Comparison of ENCODE assay signal across 1 cellular context in the genomic region with DNA sequence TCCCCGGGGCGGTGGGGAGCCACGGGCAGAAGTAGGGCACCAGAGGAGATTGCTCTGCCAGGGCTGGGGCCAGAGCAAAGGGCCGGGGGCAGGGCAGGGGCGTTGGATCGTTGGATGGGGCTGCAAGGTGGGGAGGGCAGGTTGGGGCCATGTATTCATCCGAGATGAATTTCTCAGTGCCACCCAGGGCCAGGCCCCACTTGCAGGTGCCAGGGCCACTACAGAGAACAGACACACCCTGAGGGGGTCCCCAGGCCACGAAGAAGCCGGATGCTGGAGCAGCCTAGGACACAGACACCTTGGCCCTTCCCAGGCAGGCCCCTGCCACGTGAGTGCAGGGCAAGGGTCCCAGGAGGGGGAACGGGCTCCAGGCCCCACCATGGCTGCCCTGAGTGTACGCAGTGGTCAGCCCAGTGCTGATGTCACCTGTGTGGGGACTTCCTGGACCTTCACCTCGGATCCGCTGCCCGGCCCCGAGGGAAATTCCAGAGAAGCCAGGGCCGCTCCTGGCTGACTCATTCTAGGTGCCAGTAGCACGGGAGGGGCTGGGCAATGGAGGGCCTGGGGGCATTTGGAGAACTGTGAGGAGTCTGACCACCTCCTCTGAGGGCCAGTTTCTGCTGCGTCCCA.
TF ChIP-seq lines count a peak whose summit lies in the region.

No MANE protein-coding gene starts in this region.

TF ChIP-seq in HepG2, 621 proteins besides CTCF, POLR2A, EP300 and RAD21 (continued from another document and continues in another):
- TF ChIP-seq KIAA2018 (CRISPR knock-in tag; IDR thresholded peaks at IDR 0.05; ENCODE audit: borderline replicate concordance) (no peak), EZH2 (conservative IDR thresholded peaks at IDR 0.05; ENCODE audit: low read depth, low read length) (no peak), ZNF430 (CRISPR knock-in tag; IDR thresholded peaks at IDR 0.05) (no peak), ZNF367 (CRISPR knock-in tag; IDR thresholded peaks at IDR 0.05; ENCODE audit: borderline replicate concordance) (no peak), CHD2 (IDR thresholded peaks at IDR 0.05; ENCODE audit: low read depth, low read length) (no peak), DMAP1 (CRISPR knock-in tag; IDR thresholded peaks at IDR 0.05) (peak; percentile 44; the same call in 1 of the 2 replicates), MZF1 (CRISPR knock-in tag; IDR thresholded peaks at IDR 0.05; ENCODE audit: borderline replicate concordance) (no peak), KDM6A (CRISPR knock-in tag; IDR thresholded peaks at IDR 0.05; ENCODE audit: low read depth) (no peak), CEBPB (IDR thresholded peaks at IDR 0.05; ENCODE audit: borderline replicate concordance, low read depth, low read length) (no peak), SPEN (CRISPR knock-in tag; IDR thresholded peaks at IDR 0.05; ENCODE audit: low read depth) (peak; percentile 56; the same call in 1 of the 2 replicates), ZEB1 (IDR thresholded peaks at IDR 0.05; ENCODE audit: insufficient replicate concordance, low read depth) (peak; percentile 29), ZNF709 (CRISPR knock-in tag; IDR thresholded peaks at IDR 0.05) (no peak), ZNF556 (CRISPR knock-in tag; IDR thresholded peaks at IDR 0.05; ENCODE audit: borderline replicate concordance) (no peak), ZSCAN9 (CRISPR knock-in tag; IDR thresholded peaks at IDR 0.05; ENCODE audit: borderline replicate concordance) (peak; percentile 54; the same call in 1 of the 2 replicates), HDAC1 (CRISPR knock-in tag; IDR thresholded peaks at IDR 0.05) (peak; percentile 57), MLX (CRISPR knock-in tag; IDR thresholded peaks at IDR 0.05) (peak; percentile 86), E2F1 (CRISPR knock-in tag; IDR thresholded peaks at IDR 0.05) (no peak), ERF (CRISPR knock-in tag; IDR thresholded peaks at IDR 0.05) (0 out of 2 replicates have a peak, but pooled peaks have one; percentile 38), FOXP1 (IDR thresholded peaks at IDR 0.05) (no peak), FOXP1 (CRISPR knock-in tag; IDR thresholded peaks at IDR 0.05) (no peak), HOXA3 (CRISPR knock-in tag; IDR thresholded peaks at IDR 0.05) (peak; percentile 87), ZSCAN22 (CRISPR knock-in tag; IDR thresholded peaks at IDR 0.05) (no peak), MLXIP (CRISPR knock-in tag; IDR thresholded peaks at IDR 0.05; ENCODE audit: borderline replicate concordance) (no peak), NFE2L2 (IDR thresholded peaks at IDR 0.05; ENCODE audit: low read length) (no peak), ZNF563 (CRISPR knock-in tag; IDR thresholded peaks at IDR 0.05) (no peak), NFKB2 (CRISPR knock-in tag; IDR thresholded peaks at IDR 0.05; ENCODE audit: borderline replicate concordance) (no peak), ZNF660 (CRISPR knock-in tag; IDR thresholded peaks at IDR 0.05; ENCODE audit: borderline replicate concordance, low read depth) (no peak), ZNF337 (CRISPR knock-in tag; IDR thresholded peaks at IDR 0.05; ENCODE audit: borderline replicate concordance, low read depth) (no peak), SALL1 (CRISPR knock-in tag; IDR thresholded peaks at IDR 0.05) (peak; percentile 73), ZSCAN30 (CRISPR knock-in tag; IDR thresholded peaks at IDR 0.05) (no peak), ZNF382 (CRISPR knock-in tag; IDR thresholded peaks at IDR 0.05; ENCODE audit: borderline replicate concordance) (no peak), ZBTB43 (CRISPR knock-in tag; conservative IDR thresholded peaks at IDR 0.05) (no peak), POLR2AphosphoS5 (IDR thresholded peaks at IDR 0.05; ENCODE audit: low read depth, low read length) (no peak), ZNF713 (CRISPR knock-in tag; IDR thresholded peaks at IDR 0.05) (peak; percentile 51; the same call in 1 of the 2 replicates), ZNF768 (CRISPR knock-in tag; IDR thresholded peaks at IDR 0.05) (peak; percentile 53; the same call in 1 of the 2 replicates), THAP7 (CRISPR knock-in tag; IDR thresholded peaks at IDR 0.05) (no peak), TOPORS (CRISPR knock-in tag; IDR thresholded peaks at IDR 0.05) (no peak), TCF7L2 (IDR thresholded peaks at IDR 0.05; ENCODE audit: low read depth, low read length) (no peak), ZNF674 (CRISPR knock-in tag; IDR thresholded peaks at IDR 0.05; ENCODE audit: low read depth) (no peak), ZNF468 (CRISPR knock-in tag; IDR thresholded peaks at IDR 0.05) (no peak)
- TF ChIP-seq, protein P1, sequence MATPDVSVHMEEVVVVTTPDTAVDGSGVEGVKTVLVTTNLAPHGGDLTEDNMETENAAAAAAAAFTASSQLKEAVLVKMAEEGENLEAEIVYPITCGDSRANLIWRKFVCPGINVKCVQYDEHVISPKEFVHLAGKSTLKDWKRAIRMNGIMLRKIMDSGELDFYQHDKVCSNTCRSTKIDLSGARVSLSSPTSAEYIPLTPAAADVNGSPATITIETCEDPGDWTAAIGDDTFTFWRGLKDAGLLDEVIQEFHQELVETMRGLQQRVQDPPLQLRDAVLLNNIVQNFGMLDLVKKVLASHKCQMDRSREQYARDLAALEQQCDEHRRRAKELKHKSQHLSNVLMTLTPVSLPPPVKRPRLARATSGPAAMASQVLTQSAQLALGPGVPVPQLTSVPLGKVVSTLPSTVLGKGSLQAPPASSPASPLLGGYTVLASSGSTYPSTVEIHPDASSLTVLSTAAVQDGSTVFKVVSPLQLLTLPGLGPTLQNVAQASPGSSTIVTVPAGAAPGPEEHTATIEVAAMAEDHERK (CRISPR knock-in tag; IDR thresholded peaks at IDR 0.05; ENCODE audit: low read depth): no peak
- TF ChIP-seq, protein P2, sequence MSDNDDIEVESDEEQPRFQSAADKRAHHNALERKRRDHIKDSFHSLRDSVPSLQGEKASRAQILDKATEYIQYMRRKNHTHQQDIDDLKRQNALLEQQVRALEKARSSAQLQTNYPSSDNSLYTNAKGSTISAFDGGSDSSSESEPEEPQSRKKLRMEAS (IDR thresholded peaks at IDR 0.05): peak; percentile 50; the same call in 1 of the 2 replicates
- TF ChIP-seq, protein P3, sequence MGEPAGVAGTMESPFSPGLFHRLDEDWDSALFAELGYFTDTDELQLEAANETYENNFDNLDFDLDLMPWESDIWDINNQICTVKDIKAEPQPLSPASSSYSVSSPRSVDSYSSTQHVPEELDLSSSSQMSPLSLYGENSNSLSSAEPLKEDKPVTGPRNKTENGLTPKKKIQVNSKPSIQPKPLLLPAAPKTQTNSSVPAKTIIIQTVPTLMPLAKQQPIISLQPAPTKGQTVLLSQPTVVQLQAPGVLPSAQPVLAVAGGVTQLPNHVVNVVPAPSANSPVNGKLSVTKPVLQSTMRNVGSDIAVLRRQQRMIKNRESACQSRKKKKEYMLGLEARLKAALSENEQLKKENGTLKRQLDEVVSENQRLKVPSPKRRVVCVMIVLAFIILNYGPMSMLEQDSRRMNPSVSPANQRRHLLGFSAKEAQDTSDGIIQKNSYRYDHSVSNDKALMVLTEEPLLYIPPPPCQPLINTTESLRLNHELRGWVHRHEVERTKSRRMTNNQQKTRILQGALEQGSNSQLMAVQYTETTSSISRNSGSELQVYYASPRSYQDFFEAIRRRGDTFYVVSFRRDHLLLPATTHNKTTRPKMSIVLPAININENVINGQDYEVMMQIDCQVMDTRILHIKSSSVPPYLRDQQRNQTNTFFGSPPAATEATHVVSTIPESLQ (CRISPR knock-in tag; conservative IDR thresholded peaks at IDR 0.05): 0 out of 2 replicates have a peak, but pooled peaks have one; percentile 21
